1 cellular context compared by ENCODE assay signal in genomic region chr1:6359568-6360496, GRCh38.
TF ChIP-seq lines count a peak whose summit lies in the region.

No MANE protein-coding gene starts in this region.

TF ChIP-seq in neural cell, 6 proteins besides CTCF, POLR2A, EP300 and RAD21 (continued from another document):
- TF ChIP-seq, protein P1, sequence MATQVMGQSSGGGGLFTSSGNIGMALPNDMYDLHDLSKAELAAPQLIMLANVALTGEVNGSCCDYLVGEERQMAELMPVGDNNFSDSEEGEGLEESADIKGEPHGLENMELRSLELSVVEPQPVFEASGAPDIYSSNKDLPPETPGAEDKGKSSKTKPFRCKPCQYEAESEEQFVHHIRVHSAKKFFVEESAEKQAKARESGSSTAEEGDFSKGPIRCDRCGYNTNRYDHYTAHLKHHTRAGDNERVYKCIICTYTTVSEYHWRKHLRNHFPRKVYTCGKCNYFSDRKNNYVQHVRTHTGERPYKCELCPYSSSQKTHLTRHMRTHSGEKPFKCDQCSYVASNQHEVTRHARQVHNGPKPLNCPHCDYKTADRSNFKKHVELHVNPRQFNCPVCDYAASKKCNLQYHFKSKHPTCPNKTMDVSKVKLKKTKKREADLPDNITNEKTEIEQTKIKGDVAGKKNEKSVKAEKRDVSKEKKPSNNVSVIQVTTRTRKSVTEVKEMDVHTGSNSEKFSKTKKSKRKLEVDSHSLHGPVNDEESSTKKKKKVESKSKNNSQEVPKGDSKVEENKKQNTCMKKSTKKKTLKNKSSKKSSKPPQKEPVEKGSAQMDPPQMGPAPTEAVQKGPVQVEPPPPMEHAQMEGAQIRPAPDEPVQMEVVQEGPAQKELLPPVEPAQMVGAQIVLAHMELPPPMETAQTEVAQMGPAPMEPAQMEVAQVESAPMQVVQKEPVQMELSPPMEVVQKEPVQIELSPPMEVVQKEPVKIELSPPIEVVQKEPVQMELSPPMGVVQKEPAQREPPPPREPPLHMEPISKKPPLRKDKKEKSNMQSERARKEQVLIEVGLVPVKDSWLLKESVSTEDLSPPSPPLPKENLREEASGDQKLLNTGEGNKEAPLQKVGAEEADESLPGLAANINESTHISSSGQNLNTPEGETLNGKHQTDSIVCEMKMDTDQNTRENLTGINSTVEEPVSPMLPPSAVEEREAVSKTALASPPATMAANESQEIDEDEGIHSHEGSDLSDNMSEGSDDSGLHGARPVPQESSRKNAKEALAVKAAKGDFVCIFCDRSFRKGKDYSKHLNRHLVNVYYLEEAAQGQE (IDR thresholded peaks at IDR 0.05; ENCODE audit: borderline replicate concordance): no peak
- no peak for TF ChIP-seq SMC3 (conservative IDR thresholded peaks at IDR 0.05; ENCODE audit: poor library complexity)
